Comparison of ENCODE assay signal across 2 cellular contexts in genomic region chr20:37486186-37486999, GRCh38.
TF ChIP-seq lines count a peak whose summit lies in the region.

No MANE protein-coding gene starts in this region.

TF ChIP-seq in HEK293, 187 proteins besides CTCF, POLR2A, EP300 and RAD21 (continued from another document):
- TF ChIP-seq ZNF76 (tag by site-specific recombination; IDR thresholded peaks at IDR 0.05; ENCODE audit: borderline replicate concordance, low read depth), result no peak
TF ChIP-seq in HEK293: peak in this region for 1.

TF ChIP-seq in K562, 482 proteins besides CTCF, POLR2A, EP300 and RAD21 (continued from another document):
- TF ChIP-seq PHB (CRISPR knock-in tag; IDR thresholded peaks at IDR 0.05) (no peak), FOSL1 (tag; conservative IDR thresholded peaks at IDR 0.05) (no peak), IFI16 (CRISPR knock-in tag; IDR thresholded peaks at IDR 0.05) (no peak), CUX1 (CRISPR knock-in tag; IDR thresholded peaks at IDR 0.05) (no peak), GTF2B (IDR thresholded peaks at IDR 0.05; ENCODE audit: extremely low read depth, insufficient read length) (no peak), TEAD1 (CRISPR knock-in tag; IDR thresholded peaks at IDR 0.05) (no peak), THAP7 (CRISPR knock-in tag; IDR thresholded peaks at IDR 0.05) (no peak), ADNP (tag; IDR thresholded peaks at IDR 0.05) (no peak), ZBED1 (IDR thresholded peaks at IDR 0.05) (no peak), ZNF766 (CRISPR knock-in tag; conservative IDR thresholded peaks at IDR 0.05) (no peak)
